Comparison of ENCODE assay signal across 21 cellular contexts in the genomic region with DNA sequence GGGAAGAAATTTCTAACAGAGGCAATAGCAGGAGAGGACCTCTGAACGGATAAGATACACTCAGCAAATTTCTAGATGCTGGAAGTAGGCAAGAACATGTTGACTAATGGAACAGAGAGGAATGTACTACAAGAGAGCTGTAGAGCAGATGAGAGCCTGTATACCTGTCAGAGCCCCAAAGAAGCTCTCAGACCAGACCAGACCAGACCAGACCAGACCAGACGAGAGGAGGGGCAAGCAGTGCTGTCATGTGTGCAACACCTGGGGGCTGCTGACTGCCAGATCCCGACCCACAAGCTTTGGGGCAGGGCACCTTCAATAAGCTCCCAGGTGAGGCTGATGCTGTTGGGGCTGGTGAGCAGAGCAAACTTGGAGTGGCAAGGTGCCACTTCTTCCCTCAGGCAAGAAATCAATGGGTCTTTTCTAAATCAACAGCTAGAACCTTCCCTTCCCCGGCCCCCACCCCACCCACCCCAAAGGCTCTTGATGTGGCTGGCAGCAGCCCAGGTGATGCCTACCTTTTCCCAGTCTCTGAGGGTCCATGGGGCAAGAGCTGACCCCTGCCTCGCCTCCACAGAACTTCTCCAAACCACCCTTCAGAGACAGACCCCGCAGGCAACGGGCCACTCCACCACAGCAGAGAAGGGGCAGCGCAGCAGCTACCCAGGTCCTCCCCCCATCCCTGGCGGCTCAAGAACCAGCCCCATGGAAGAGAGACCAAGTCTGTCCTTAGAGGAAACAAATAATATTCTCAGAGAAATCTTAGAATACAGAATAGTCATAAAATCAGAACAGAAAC. TPM values are rescaled to one million over a fixed set of nuclear protein-coding genes. Genes with fewer than 3 reads are reported as not detected.
DNase-seq lines count a peak whose midpoint lies in the region; ATAC-seq, FAIRE-seq and TF ChIP-seq lines count a peak whose summit lies in the region.
"Had no signal": no experiment of that assay in that cellular context is flagged by ENCODE, and none has a peak within 500 bp of the region (broad histone marks: within the 10 kb centered on the region; RNA-seq: fewer than 3 reads in every experiment).

No MANE protein-coding gene starts in this region.

- no peak; the same call in 2 of the 3 replicates for ATAC-seq in K562
- no peak for ATAC-seq in natural killer cell treated with Interleukin-12 subunit alpha and Interleukin-12 subunit beta and Interleukin-15 and Interleukin-18, amount 100 ng/mL, for 72 hours
- ATAC-seq: activated CD8-positive, alpha-beta memory T cell treated with anti-CD3 and anti-CD28 coated beads, Interleukin-2, amount 10 ng/mL, durations not matched to agents 7 days and 5 days; Panc1 had no signal

- no peak overlapping the region for H3K27ac ChIP-seq in HEK293 (ENCODE audit: extremely low read depth, low read depth, low read length)
- H3K27ac ChIP-seq in K562 (ENCODE audit: extremely low read depth, low read depth, low read length) = peak overlapping the region; percentile 24; the same call in 1 of the 3 replicates
- no peak overlapping the region for H3K27ac ChIP-seq in vagina
- H3K27ac ChIP-seq: BLaER1, brain microvascular endothelial cell had no signal

- no TSS peak for BruUV-seq in K562 (replicated peaks; lab: Mats Ljungman, UMichigan)

- H2AFZ ChIP-seq in K562 (ENCODE audit: low read depth, low read length) = no peak overlapping the region

- no peak overlapping the region for H3K4me3 ChIP-seq in HEK293 (ENCODE audit: low read depth, low read length)
- H3K4me3 ChIP-seq in K562 = no peak overlapping the region
- no peak overlapping the region for H3K4me3 ChIP-seq in vagina
- H3K4me3 ChIP-seq: BLaER1, lung had no signal

- H3K79me2 ChIP-seq in K562 (ENCODE audit: control insufficient read depth, insufficient read depth, low read length) = peaks cover 92% of the 10 kb centered on the region

- TF ChIP-seq CTCF in HEK293 (tag by site-specific recombination; IDR thresholded peaks at IDR 0.05) (no peak), K562 (IDR thresholded peaks at IDR 0.05 in 2 of 3, conservative IDR thresholded peaks at IDR 0.05 in 1 of 3; ENCODE audit: insufficient read depth in 2 of 3, low read depth in 1 of 3, low read length in 3 of 3) (no peak), vagina (IDR thresholded peaks at IDR 0.05) (no peak)

- H3K36me3 ChIP-seq in HEK293 (ENCODE audit: control insufficient read depth in 2 of 2, insufficient read depth in 1 of 2, low read length in 2 of 2) = no peaks in the 10 kb centered on the region
- peaks cover 23% of the 10 kb centered on the region for H3K36me3 ChIP-seq in K562 (ENCODE audit: control insufficient read depth, insufficient read depth, low read length)
- H3K36me3 ChIP-seq in vagina = no peaks in the 10 kb centered on the region
- H3K36me3 ChIP-seq: BLaER1, brain microvascular endothelial cell had no signal

- H3K4me1 ChIP-seq in HEK293 (ENCODE audit: control insufficient read depth, insufficient read depth, low read length) (no peaks in the 10 kb centered on the region), K562 (replicated peaks in 1 of 2; ENCODE audit: control insufficient read depth in 2 of 2, insufficient read depth in 2 of 2, low read length in 2 of 2) (peaks cover 10% of the 10 kb centered on the region in 2 experiments; a peak in 4 of 5 replicates), vagina (peaks cover 53% of the 10 kb centered on the region)

- H3K27me3 ChIP-seq in K562 (ENCODE audit: control insufficient read depth in 2 of 2, insufficient read depth in 2 of 2, low read length in 2 of 2) = no peaks in the 10 kb centered on the region
- H3K27me3 ChIP-seq in vagina = no peaks in the 10 kb centered on the region
- H3K27me3 ChIP-seq: brain microvascular endothelial cell had no signal

- H3K4me3 Mint-ChIP-seq in T-helper 2 cell treated with Interferon-gamma antibody and Interleukin-4, amounts not matched to agents 5 μg/mL and 100 μg/mL, for 36 hours = no peak overlapping the region
- H3K4me3 Mint-ChIP-seq in natural killer cell treated with Interleukin-12 subunit alpha and Interleukin-12 subunit beta and Interleukin-15 and Interleukin-18, amount 100 ng/mL, for 72 hours = peak overlapping the region; percentile 22
- H3K4me3 Mint-ChIP-seq: activated CD8-positive, alpha-beta memory T cell treated with anti-CD3 and anti-CD28 coated beads, Interleukin-2, amount 10 ng/mL, durations not matched to agents 7 days and 5 days; activated naive CD8-positive, alpha-beta T cell treated with anti-CD3 and anti-CD28 coated beads, Interleukin-2, amount 10 ng/mL, durations not matched to agents 7 days and 5 days had no signal

- TF ChIP-seq POLR2A in K562 (conservative IDR thresholded peaks at IDR 0.05) (no peak), vagina (IDR thresholded peaks at IDR 0.05) (no peak)

- peaks cover 7% of the 10 kb centered on the region for H3K36me3 Mint-ChIP-seq in T-helper 2 cell treated with Interferon-gamma antibody and Interleukin-4, amounts not matched to agents 5 μg/mL and 100 μg/mL, for 36 hours (ENCODE audit: low read depth)
- H3K36me3 Mint-ChIP-seq in natural killer cell treated with Interleukin-12 subunit alpha and Interleukin-12 subunit beta and Interleukin-15 and Interleukin-18, amount 100 ng/mL, for 72 hours = no peaks in the 10 kb centered on the region

- H3K9me3 ChIP-seq in HEK293 (ENCODE audit: control insufficient read depth, insufficient read depth, low read depth, low read length) = no peaks in the 10 kb centered on the region
- no peaks in the 10 kb centered on the region for H3K9me3 ChIP-seq in K562 (replicated peaks; ENCODE audit: control insufficient read depth, insufficient read depth, low read depth, low read length)
- H3K9me3 ChIP-seq in vagina = no peaks in the 10 kb centered on the region
- H3K9me3 ChIP-seq: BLaER1 had no signal

- WGBS in K562 (ENCODE audit: insufficient coverage, low coverage, missing lambda C conversion rate) = 73% methylated on average over 6 of the region's 9 CpGs

- H3K4me1 Mint-ChIP-seq in T-helper 2 cell treated with Interferon-gamma antibody and Interleukin-4, amounts not matched to agents 5 μg/mL and 100 μg/mL, for 36 hours (ENCODE audit: low read depth) = peaks cover 25% of the 10 kb centered on the region
- H3K4me1 Mint-ChIP-seq in natural killer cell treated with Interleukin-12 subunit alpha and Interleukin-12 subunit beta and Interleukin-15 and Interleukin-18, amount 100 ng/mL, for 72 hours (ENCODE audit: low read depth in 2 of 2) = peaks cover 40 to 42% of the 10 kb centered on the region in 2 donors

- peak overlapping the region; percentile 42 for H3K27ac Mint-ChIP-seq in T-helper 2 cell treated with Interferon-gamma antibody and Interleukin-4, amounts not matched to agents 5 μg/mL and 100 μg/mL, for 36 hours
- H3K27ac Mint-ChIP-seq in natural killer cell treated with Interleukin-12 subunit alpha and Interleukin-12 subunit beta and Interleukin-15 and Interleukin-18, amount 100 ng/mL, for 72 hours = peak overlapping the region; percentile 43 to 69
- H3K27ac Mint-ChIP-seq: activated CD8-positive, alpha-beta memory T cell treated with anti-CD3 and anti-CD28 coated beads, Interleukin-2, amount 10 ng/mL, durations not matched to agents 7 days and 5 days; activated naive CD8-positive, alpha-beta T cell treated with anti-CD3 and anti-CD28 coated beads, Interleukin-2, amount 10 ng/mL, durations not matched to agents 7 days and 5 days had no signal

- no peaks in the 10 kb centered on the region for H3K9me1 ChIP-seq in K562 (ENCODE audit: control insufficient read depth, insufficient read depth, low read length)

- TF ChIP-seq EP300 in K562 (IDR thresholded peaks at IDR 0.05; ENCODE audit: low read length) = no peak

- CTCF ChIA-PET in HEK293 (lab: Yijun Ruan, JAX) (no interaction called here), K562 (lab: Yijun Ruan, JAX; ENCODE audit: low intra/inter-chr PET ratio) (no interaction called here)

- H3K9ac ChIP-seq in K562 (ENCODE audit: insufficient read depth in 1 of 2, low read depth in 2 of 2, low read length in 2 of 2) = peak overlapping the region in 1 of 2 experiments; percentile 58; a peak in 1 of 4 replicates
- H3K9ac ChIP-seq: BLaER1 had no signal

- peaks cover 29% of the 10 kb centered on the region for H4K20me1 ChIP-seq in K562 (replicated peaks; ENCODE audit: control insufficient read depth, insufficient read depth, low read length)

- H3K27me3 Mint-ChIP-seq in T-helper 2 cell treated with Interferon-gamma antibody and Interleukin-4, amounts not matched to agents 5 μg/mL and 100 μg/mL, for 36 hours (ENCODE audit: low read depth) = no peaks in the 10 kb centered on the region
- H3K27me3 Mint-ChIP-seq in natural killer cell treated with Interleukin-12 subunit alpha and Interleukin-12 subunit beta and Interleukin-15 and Interleukin-18, amount 100 ng/mL, for 72 hours = peaks cover 0 to 14% of the 10 kb centered on the region in 2 donors
- H3K27me3 Mint-ChIP-seq: activated CD8-positive, alpha-beta memory T cell treated with anti-CD3 and anti-CD28 coated beads, Interleukin-2, amount 10 ng/mL, durations not matched to agents 7 days and 5 days; activated naive CD8-positive, alpha-beta T cell treated with anti-CD3 and anti-CD28 coated beads, Interleukin-2, amount 10 ng/mL, durations not matched to agents 7 days and 5 days had no signal

- FAIRE-seq in K562 (lab: Jason Lieb, UNC) = no peak
- FAIRE-seq: H1 had no signal

- H3K4me2 ChIP-seq in K562 (ENCODE audit: insufficient read depth, low read length) = no peak overlapping the region
- H3K4me2 ChIP-seq: BLaER1 had no signal

- in situ Hi-C loops in K562 (cut with MboI) = no loop called here

- POLR2A ChIA-PET in HEK293 (lab: Yijun Ruan, JAX) (no interaction called here), K562 (lab: Yijun Ruan, JAX) (interaction anchor here (0.6 to 1.9 kb wide), 2 partner anchors 12 to 138 kb away, joined by 4 read pairs; no protein-coding TSS in a partner anchor)

- H3K9me3 Mint-ChIP-seq in T-helper 2 cell treated with Interferon-gamma antibody and Interleukin-4, amounts not matched to agents 5 μg/mL and 100 μg/mL, for 36 hours = no peaks in the 10 kb centered on the region
- no peaks in the 10 kb centered on the region for H3K9me3 Mint-ChIP-seq in natural killer cell treated with Interleukin-12 subunit alpha and Interleukin-12 subunit beta and Interleukin-15 and Interleukin-18, amount 100 ng/mL, for 72 hours
- H3K9me3 Mint-ChIP-seq: activated naive CD8-positive, alpha-beta T cell treated with anti-CD3 and anti-CD28 coated beads, Interleukin-2, amount 10 ng/mL, durations not matched to agents 7 days and 5 days had no signal

- no peak for TF ChIP-seq RAD21 in K562 (CRISPR knock-in tag; conservative IDR thresholded peaks at IDR 0.05 in 1 of 2, IDR thresholded peaks at IDR 0.05 in 1 of 2)

- intact Hi-C loops in K562 (cut with micrococcal nuclease) = no loop called here
- intact Hi-C loops in vagina (cut with DNase I) = no loop called here

- no peak for DNase-seq in T-helper 2 cell treated with Interferon-gamma antibody and Interleukin-4, amounts not matched to agents 5 μg/mL and 100 μg/mL, for 36 hours (ENCODE audit: low spot score)
- no peak for DNase-seq in T-helper 2 cell
- DNase-seq in K562 (ENCODE audit: extremely low read depth in 1 of 4, low spot score in 3 of 4) = no peak
- no peak for DNase-seq in natural killer cell treated with Interleukin-12 subunit alpha and Interleukin-12 subunit beta and Interleukin-15 and Interleukin-18, amount 100 ng/mL, for 72 hours (ENCODE audit: low spot score)
- DNase-seq in HT-29 (ENCODE audit: low spot score) = no peak
- no peak for DNase-seq in NOMO-1 treated with DMSO at 0.1 percent for 48 hours (lab: John Stamatoyannopoulos, UW; ENCODE audit: unreplicated experiment)
- no peak for DNase-seq in vagina (ENCODE audit: extremely low spot score in 2 of 2)
- DNase-seq: activated CD8-positive, alpha-beta memory T cell treated with anti-CD3 and anti-CD28 coated beads, Interleukin-2, amount 10 ng/mL, durations not matched to agents 7 days and 5 days; activated naive CD8-positive, alpha-beta T cell treated with anti-CD3 and anti-CD28 coated beads, Interleukin-2, amount 10 ng/mL, durations not matched to agents 7 days and 5 days; brain microvascular endothelial cell; dermis blood vessel endothelial cell; MV-4-11; NCI-H2029 treated with DMSO at 0.1 percent for 48 hours; NCI-H748 treated with DMSO at 0.1 percent for 48 hours; retina; stimulated activated naive CD4-positive, alpha-beta T cell treated with Interleukin-2 at 50 U/mL for 16 hours had no signal

RNA-seq across cellular contexts. Expression of gene MECP2, which starts 32.7 kb away (rescaled TPM):
- total RNA-seq in K562 (2011; cell fraction: chromatin; rRNA removed; ENCODE audit: low replicate concordance) = 194 and 293 TPM in 2 replicates
- total RNA-seq in K562 (2011; cell fraction: nucleolus; rRNA removed) = 88.6 and 110 TPM in 2 replicates
- total RNA-seq in K562 (2011; cell fraction: nucleoplasm; rRNA removed) = 202 and 316 TPM in 2 replicates
- total RNA-seq in K562 (2014; rRNA removed) (36.6 and 52.6 TPM in 2 replicates), K562 (2014; rRNA removed; fragmentation: Illumina TruSeq; extraction: Trizol) (34.2 and 45.6 TPM in 2 replicates), K562 (2015; rRNA removed; fragmentation: Illumina TruSeq; extraction: Trizol) (30.0 and 32.1 TPM in 2 replicates), K562 (2021) (48.1 and 50.9 TPM in 2 replicates), vagina (38.5 TPM)
- polyA plus RNA-seq in K562 (2011; rRNA removed) (23.8 and 27.8 TPM in 2 replicates), K562 (2014; fragmentation: Illumina TruSeq; extraction: Trizol) (30.2 and 30.5 TPM in 2 replicates), K562 (2014; fragmentation: Nextera tagmentation; extraction: Ambion mirVana) (1 to 10 TPM; 2.1 to 2.3 TPM), K562 (2014; rRNA removed) (32.7 and 33.0 TPM in 2 replicates)
- 10.0 and 12.9 TPM in 2 replicates for polyA plus RNA-seq in K562 (2011; cell fraction: cytosol; rRNA removed)
- polyA plus RNA-seq in K562 (2011; cell fraction: nucleus; rRNA removed) = 28.1 and 31.4 TPM in 2 replicates
- 21.0 and 24.8 TPM in 2 replicates for polyA plus RNA-seq in K562 (2012)
- polyA minus RNA-seq in K562 (2011; rRNA and poly(A)+ RNA removed) = 54.3 and 62.1 TPM in 2 replicates
- 11.3 and 19.4 TPM in 2 replicates for polyA minus RNA-seq in K562 (2011; cell fraction: cytosol; rRNA and poly(A)+ RNA removed)
- 30.7 and 48.5 TPM in 2 replicates for polyA minus RNA-seq in K562 (2011; cell fraction: nucleus; rRNA and poly(A)+ RNA removed)
- 100 to 1,000 TPM in 1 of 2 donors, 10 to 100 TPM in 1; 65.5 to 103 TPM for total RNA-seq in natural killer cell treated with Interleukin-12 subunit alpha and Interleukin-12 subunit beta and Interleukin-15 and Interleukin-18, amount 100 ng/mL, for 72 hours
- total RNA-seq in HT-29 (2014; rRNA removed; shearing (Covaris generic)) = 41.6 and 52.9 TPM in 2 replicates

RNA-seq across cellular contexts. Expression of gene IRAK1, which starts 45.1 kb away (rescaled TPM):
- total RNA-seq in K562 (2011; cell fraction: chromatin; rRNA removed; ENCODE audit: low replicate concordance) = 92.6 and 283 TPM in 2 replicates
- total RNA-seq in K562 (2011; cell fraction: nucleolus; rRNA removed) = 241 and 247 TPM in 2 replicates
- 125 and 132 TPM in 2 replicates for total RNA-seq in K562 (2011; cell fraction: nucleoplasm; rRNA removed)
- total RNA-seq in K562 (2014; rRNA removed) (220 and 274 TPM in 2 replicates), K562 (2014; rRNA removed; fragmentation: Illumina TruSeq; extraction: Trizol) (52.2 and 68.1 TPM in 2 replicates), K562 (2015; rRNA removed; fragmentation: Illumina TruSeq; extraction: Trizol) (138 and 144 TPM in 2 replicates), K562 (2021) (260 and 261 TPM in 2 replicates), vagina (46.7 TPM)
- polyA plus RNA-seq in K562 (2011; rRNA removed) (91.6 and 104 TPM in 2 replicates), K562 (2014; fragmentation: Illumina TruSeq; extraction: Trizol) (78.9 and 128 TPM in 2 replicates), K562 (2014; fragmentation: Nextera tagmentation; extraction: Ambion mirVana) (10 to 100 TPM; 11.6 to 16.1 TPM), K562 (2014; rRNA removed) (177 and 184 TPM in 2 replicates)
- 93.8 and 232 TPM in 2 replicates for polyA plus RNA-seq in K562 (2011; cell fraction: cytosol; rRNA removed)
- 88.5 and 119 TPM in 2 replicates for polyA plus RNA-seq in K562 (2011; cell fraction: nucleus; rRNA removed)
- polyA plus RNA-seq in K562 (2012) = 223 and 331 TPM in 2 replicates
- 49.2 and 97.3 TPM in 2 replicates for polyA minus RNA-seq in K562 (2011; rRNA and poly(A)+ RNA removed)
- 145 and 167 TPM in 2 replicates for polyA minus RNA-seq in K562 (2011; cell fraction: cytosol; rRNA and poly(A)+ RNA removed)
- polyA minus RNA-seq in K562 (2011; cell fraction: nucleus; rRNA and poly(A)+ RNA removed) = 49.9 and 54.3 TPM in 2 replicates
- 100 to 1,000 TPM; 136 to 258 TPM for total RNA-seq in natural killer cell treated with Interleukin-12 subunit alpha and Interleukin-12 subunit beta and Interleukin-15 and Interleukin-18, amount 100 ng/mL, for 72 hours
- 536 and 557 TPM in 2 replicates for total RNA-seq in HT-29 (2014; rRNA removed; shearing (Covaris generic))
